ENCODE assay signal across 10 cellular contexts in genomic region chr14:90767899-90768298, GRCh38.
"Had no signal": no experiment of that assay in that cellular context is flagged by ENCODE, and none has a peak within 500 bp of the region (broad histone marks: within the 10 kb centered on the region; RNA-seq: fewer than 3 reads in every experiment).

No MANE protein-coding gene starts in this region.

- ATAC-seq: GM23338, HCT116 had no signal

- FAIRE-seq: H1 had no signal

- H3K4me3 ChIP-seq: GM23248, GM23338, HAP-1 had no signal

- H3K36me3 ChIP-seq: HAP-1 had no signal

- H3K4me1 ChIP-seq: HAP-1 had no signal

- H3K9ac ChIP-seq: GM23248 had no signal

- DNase-seq: GM23248, GOT3, H7, H9, HCEC 1CT, HFFc6 had no signal

- H3K27ac ChIP-seq: GM23248 had no signal
